ENCODE assay signal across 1 cellular context in the genomic region with DNA sequence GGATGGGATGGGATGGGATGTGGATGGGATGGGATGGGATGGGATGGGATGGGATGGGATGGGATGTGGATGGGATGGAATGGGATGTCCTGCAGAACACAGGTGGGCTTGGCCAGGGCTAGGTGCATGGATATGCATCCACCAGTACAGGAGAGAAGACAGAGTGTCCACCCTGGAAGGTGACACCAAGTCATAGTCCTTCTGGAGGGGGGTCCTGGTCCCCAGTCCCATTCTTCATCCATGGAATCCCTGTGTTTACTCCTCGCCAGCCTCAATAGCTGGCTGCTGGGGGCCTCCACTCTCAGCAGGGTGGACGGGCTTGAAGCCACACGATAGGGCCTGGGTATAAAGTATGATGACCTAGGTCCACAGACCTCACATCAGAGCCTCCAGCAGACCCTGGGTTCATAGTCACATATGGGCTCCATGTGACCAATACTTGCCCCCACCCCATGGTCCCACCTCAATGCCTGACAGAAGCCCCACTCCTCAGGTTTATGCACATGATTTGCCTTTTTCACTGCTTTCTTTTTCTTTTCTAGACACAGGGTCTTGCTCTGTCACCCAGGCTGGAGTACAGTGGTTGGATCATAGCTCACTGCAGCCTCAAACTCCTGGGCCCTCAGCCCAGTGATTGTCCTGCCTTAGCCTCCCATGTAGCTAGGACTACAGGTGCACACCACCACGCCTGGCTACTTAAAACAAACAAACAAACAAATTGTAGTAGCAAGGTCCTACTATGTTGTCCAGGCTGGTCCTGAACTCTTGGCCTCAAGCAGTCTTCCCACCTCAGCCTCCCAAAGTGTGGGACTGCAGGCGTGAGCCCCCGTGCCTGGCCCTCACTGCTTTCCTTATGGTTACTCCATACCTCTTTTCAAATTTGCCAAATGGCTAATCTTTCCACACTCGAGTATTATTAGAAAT.
TF ChIP-seq lines count a peak whose summit lies in the region.

No MANE protein-coding gene starts in this region.

TF ChIP-seq in GM23338, 12 proteins besides CTCF, POLR2A, EP300 and RAD21 (continued from another document):
- TF ChIP-seq ZNF462 (CRISPR knock-in tag; IDR thresholded peaks at IDR 0.05) (no peak), ETS1 (IDR thresholded peaks at IDR 0.05) (no peak), ZNF331 (CRISPR knock-in tag; IDR thresholded peaks at IDR 0.05; ENCODE audit: low read depth) (no peak), EZH2phosphoT487 (IDR thresholded peaks at IDR 0.05; ENCODE audit: unreplicated experiment) (no peak), NANOG (IDR thresholded peaks at IDR 0.05; ENCODE audit: borderline replicate concordance) (no peak)
